Comparison of ENCODE assay signal across 13 cellular contexts in genomic region chr15:31336943-31337295, GRCh38. TPM values are rescaled to one million over a fixed set of nuclear protein-coding genes. Genes with fewer than 3 reads are reported as not detected.
DNase-seq lines count a peak whose midpoint lies in the region; ATAC-seq and TF ChIP-seq lines count a peak whose summit lies in the region.
"Had no signal": no experiment of that assay in that cellular context is flagged by ENCODE, and none has a peak within 500 bp of the region (broad histone marks: within the 10 kb centered on the region; RNA-seq: fewer than 3 reads in every experiment).

No MANE protein-coding gene starts in this region.

- peaks cover 6% of the 10 kb centered on the region for H3K36me3 ChIP-seq in effector memory CD4-positive, alpha-beta T cell (ENCODE audit: control insufficient read depth, insufficient read depth, low read length)
- no peaks in the 10 kb centered on the region for H3K36me3 ChIP-seq in gastrocnemius medialis
- H3K36me3 ChIP-seq in mucosa of descending colon (ENCODE audit: low read depth): no peaks in the 10 kb centered on the region
- H3K36me3 ChIP-seq: brain microvascular endothelial cell had no signal

- no peaks in the 10 kb centered on the region for H3K9me3 ChIP-seq in effector memory CD4-positive, alpha-beta T cell (ENCODE audit: control insufficient read depth, low read length)
- H3K9me3 ChIP-seq in gastrocnemius medialis (no peaks in the 10 kb centered on the region), mucosa of descending colon (no peaks in the 10 kb centered on the region)
- H3K9me3 ChIP-seq: A549 had no signal

- no peak for TF ChIP-seq CTCF in gastrocnemius medialis (IDR thresholded peaks at IDR 0.05 in 4 of 5, conservative IDR thresholded peaks at IDR 0.05 in 1 of 5)
- no peak for TF ChIP-seq CTCF in mucosa of descending colon (IDR thresholded peaks at IDR 0.05)

- H3K4me3 Mint-ChIP-seq in T-helper 2 cell treated with Interferon-gamma antibody and Interleukin-4, amounts not matched to agents 5 μg/mL and 100 μg/mL, for 36 hours: peak overlapping the region; percentile 18

- DNase-seq in T-helper 2 cell treated with Interferon-gamma antibody and Interleukin-4, amounts not matched to agents 5 μg/mL and 100 μg/mL, for 36 hours (ENCODE audit: low spot score): no peak
- DNase-seq in T-helper 2 cell (no peak), NCI-H146 (lab: John Stamatoyannopoulos, UW) (peak; percentile 30), gastrocnemius medialis (no peak), COLO829 (ENCODE audit: low spot score) (no peak), mucosa of descending colon (no peak)
- DNase-seq in effector memory CD4-positive, alpha-beta T cell: no peak
- DNase-seq: brain microvascular endothelial cell, NCI-H1105, NCI-H524 treated with DMSO at 0.1 percent for 48 hours had no signal

- H3K27ac Mint-ChIP-seq in T-helper 2 cell treated with Interferon-gamma antibody and Interleukin-4, amounts not matched to agents 5 μg/mL and 100 μg/mL, for 36 hours: peak overlapping the region; percentile 19

- peaks cover 80% of the 10 kb centered on the region for H3K4me1 Mint-ChIP-seq in T-helper 2 cell treated with Interferon-gamma antibody and Interleukin-4, amounts not matched to agents 5 μg/mL and 100 μg/mL, for 36 hours (ENCODE audit: low read depth)

- H3K27me3 ChIP-seq in effector memory CD4-positive, alpha-beta T cell (replicated peaks; ENCODE audit: control insufficient read depth, insufficient read depth, low read length, poor library complexity, severe bottlenecking): no peaks in the 10 kb centered on the region
- no peaks in the 10 kb centered on the region for H3K27me3 ChIP-seq in gastrocnemius medialis
- H3K27me3 ChIP-seq: brain microvascular endothelial cell had no signal

- H3K27me3 Mint-ChIP-seq in T-helper 2 cell treated with Interferon-gamma antibody and Interleukin-4, amounts not matched to agents 5 μg/mL and 100 μg/mL, for 36 hours (ENCODE audit: low read depth): no peaks in the 10 kb centered on the region

- H3K4me1 ChIP-seq in effector memory CD4-positive, alpha-beta T cell (ENCODE audit: control insufficient read depth, insufficient read depth, low read length, poor library complexity, severe bottlenecking): peaks cover 91% of the 10 kb centered on the region
- H3K4me1 ChIP-seq in gastrocnemius medialis: peaks cover 89 to 91% of the 10 kb centered on the region in 2 donors
- H3K4me1 ChIP-seq in mucosa of descending colon (ENCODE audit: low read depth): peaks cover 79% of the 10 kb centered on the region

- H3K9me3 Mint-ChIP-seq in T-helper 2 cell treated with Interferon-gamma antibody and Interleukin-4, amounts not matched to agents 5 μg/mL and 100 μg/mL, for 36 hours: no peaks in the 10 kb centered on the region

- in situ Hi-C loops in gastrocnemius medialis (cut with MboI; ENCODE audit: low sequenced_read_pairs in 4 of 4): loop anchor here in 2 of 4 donors (10.0 to 25.0 kb wide), 2 partner anchors 58 to 375 kb away; no protein-coding TSS in a partner anchor

- intact Hi-C loops in gastrocnemius medialis (cut with DNase I; ENCODE audit: low total_unique reads): no loop called here
- intact Hi-C loops in mucosa of descending colon (cut with DNase I, micrococcal nuclease): loop anchor here in 1 of 2 donors (10.0 kb wide), 1 partner anchor 58 kb away; no protein-coding TSS in a partner anchor

- no peak overlapping the region for H3K4me3 ChIP-seq in effector memory CD4-positive, alpha-beta T cell (ENCODE audit: insufficient read depth, low read depth, low read length, poor library complexity, severe bottlenecking)
- H3K4me3 ChIP-seq in gastrocnemius medialis: no peak overlapping the region
- H3K4me3 ChIP-seq in mucosa of descending colon: no peak overlapping the region
- H3K4me3 ChIP-seq: A549, SK-N-MC had no signal

- ATAC-seq in gastrocnemius medialis: no peak
- no peak for ATAC-seq in mucosa of descending colon
- no peak for ATAC-seq in HG03135 (IDR thresholded peaks at IDR 0.05; ENCODE audit: unreplicated experiment)
- ATAC-seq: A549 had no signal

- H3K36me3 Mint-ChIP-seq in T-helper 2 cell treated with Interferon-gamma antibody and Interleukin-4, amounts not matched to agents 5 μg/mL and 100 μg/mL, for 36 hours (ENCODE audit: low read depth): peaks cover 41% of the 10 kb centered on the region

- no peak for TF ChIP-seq POLR2A in gastrocnemius medialis (IDR thresholded peaks at IDR 0.05)

- peak overlapping the region; percentile 42 for H3K27ac ChIP-seq in effector memory CD4-positive, alpha-beta T cell (ENCODE audit: insufficient read depth, low read length, poor library complexity, severe bottlenecking)
- peak overlapping the region; percentile 79 to 99 (median 91) for H3K27ac ChIP-seq in gastrocnemius medialis
- H3K27ac ChIP-seq: A549, brain microvascular endothelial cell, SK-N-MC had no signal

RNA-seq across cellular contexts. Expression of gene KLF13, which starts 10.3 kb away (rescaled TPM):
- total RNA-seq in gastrocnemius medialis (10 to 100 TPM; 18.3 to 50.2 (median 32.9) TPM), mucosa of descending colon (100 to 1,000 TPM in 1 of 3 donors, 10 to 100 TPM in 2; 72.4 to 107 (median 91.2) TPM)
